In genomic region chr2:38731684-38732221, GRCh38 we compare ENCODE assay signal across 19 cellular contexts.
"Had no signal": no experiment of that assay in that cellular context is flagged by ENCODE, and none has a peak within 500 bp of the region (broad histone marks: within the 10 kb centered on the region; RNA-seq: fewer than 3 reads in every experiment).

No MANE protein-coding gene starts in this region.

- H3K27ac Mint-ChIP-seq: activated T-helper 17 cell treated with anti-CD3 and anti-CD28 coated beads, Interleukin-2, amount 50 U/mL, for 72 hours; progenitor cell of endocrine pancreas had no signal

- H3K27me3 Mint-ChIP-seq: activated T-helper 17 cell treated with anti-CD3 and anti-CD28 coated beads, Interleukin-2, amount 50 U/mL, for 72 hours; naive thymus-derived CD8-positive, alpha-beta T cell; progenitor cell of endocrine pancreas had no signal

- H3K27me3 ChIP-seq: foreskin keratinocyte, left lung, thyroid gland had no signal

- H3K4me3 ChIP-seq: left lung, thyroid gland had no signal

- ATAC-seq: activated T-helper 17 cell treated with anti-CD3 and anti-CD28 coated beads, Interleukin-2, amount 50 U/mL, for 72 hours; foreskin keratinocyte; left lung; naive thymus-derived CD8-positive, alpha-beta T cell; SK-N-SH treated with all-trans-retinoic acid at 6 μM for 48 hours; stimulated activated naive CD8-positive, alpha-beta T cell treated with anti-CD3 and anti-CD28 coated beads, Interleukin-15, Interleukin-2, amounts not matched to agents 100 U/mL and 50 U/mL, for 24 hours had no signal

- H3K9me3 ChIP-seq: left lung, thyroid gland had no signal

- H3K4me3 Mint-ChIP-seq: activated T-helper 17 cell treated with anti-CD3 and anti-CD28 coated beads, Interleukin-2, amount 50 U/mL, for 72 hours; naive thymus-derived CD8-positive, alpha-beta T cell had no signal

- H3K4me1 ChIP-seq: foreskin keratinocyte had no signal

- DNase-seq: activated CD4-positive, alpha-beta T cell treated with anti-CD3 and anti-CD28 coated beads, Interleukin-2, amount 50 U/mL, for 1 hour; activated CD4-positive, CD25-positive, alpha-beta regulatory T cell treated with anti-CD3 and anti-CD28 coated beads, Interleukin-2, amount 50 U/mL, for 72 hours; activated naive CD4-positive, alpha-beta T cell treated with anti-CD3 and anti-CD28 coated beads, Interleukin-2, amount 50 U/mL, for 16 hours; central memory CD4-positive, alpha-beta T cell; dermis blood vessel endothelial cell; effector CD8-positive, alpha-beta T cell; foreskin keratinocyte; kidney; left lung; naive thymus-derived CD8-positive, alpha-beta T cell; stimulated activated CD4-positive, alpha-beta T cell treated with anti-CD3 and anti-CD28 coated beads, Interleukin-12 subunit alpha, Interleukin-12 subunit beta, amount 100 ng/mL, for 4 hours; stimulated activated CD4-positive, alpha-beta T cell treated with anti-CD3 and anti-CD28 coated beads, Interleukin-4, amount 100 ng/mL, for 4 hours; stimulated activated naive CD8-positive, alpha-beta T cell treated with anti-CD3 and anti-CD28 coated beads, Interleukin-15, Interleukin-2, amounts not matched to agents 100 U/mL and 50 U/mL, for 24 hours; substantia nigra; thyroid gland; WERI-Rb-1 had no signal

- H3K27ac ChIP-seq: foreskin keratinocyte, left lung, thyroid gland, WERI-Rb-1 had no signal
